Comparison of ENCODE assay signal across 17 cellular contexts in genomic region chr17:49756805-49757496, GRCh38. TPM values are rescaled to one million over a fixed set of nuclear protein-coding genes. Genes with fewer than 3 reads are reported as not detected.
DNase-seq lines count a peak whose midpoint lies in the region; ATAC-seq lines count a peak whose summit lies in the region.
"Had no signal": no experiment of that assay in that cellular context is flagged by ENCODE, and none has a peak within 500 bp of the region (broad histone marks: within the 10 kb centered on the region; RNA-seq: fewer than 3 reads in every experiment).

No MANE protein-coding gene starts in this region.

- no peaks in the 10 kb centered on the region for H3K9me3 Mint-ChIP-seq in CD4-positive, CD25-positive, alpha-beta regulatory T cell
- no peaks in the 10 kb centered on the region for H3K9me3 Mint-ChIP-seq in activated naive CD8-positive, alpha-beta T cell (ENCODE audit: low read depth)
- H3K9me3 Mint-ChIP-seq in naive thymus-derived CD8-positive, alpha-beta T cell = no peaks in the 10 kb centered on the region
- H3K9me3 Mint-ChIP-seq: IgD-negative memory B cell had no signal

- H3K9ac ChIP-seq in BLaER1 = peak overlapping the region; percentile 13; the same call in 1 of the 2 replicates

- H3K4me1 ChIP-seq in BLaER1 = peaks cover 89% of the 10 kb centered on the region
- H3K4me1 ChIP-seq in CD4-positive, CD25-positive, alpha-beta regulatory T cell (ENCODE audit: control insufficient read depth, insufficient read depth, low read length, poor library complexity, severe bottlenecking) = peaks cover 94% of the 10 kb centered on the region

- peak overlapping the region; percentile 73 to 90 (median 88) for H3K27ac Mint-ChIP-seq in CD4-positive, CD25-positive, alpha-beta regulatory T cell
- peak overlapping the region; percentile 62 for H3K27ac Mint-ChIP-seq in activated naive CD8-positive, alpha-beta T cell
- peak overlapping the region; percentile 62 to 93 (median 85) for H3K27ac Mint-ChIP-seq in naive thymus-derived CD8-positive, alpha-beta T cell

- ATAC-seq in CD4-positive, CD25-positive, alpha-beta regulatory T cell (ENCODE audit: low read depth in 2 of 2) = no peak
- peak; percentile 46 to 78 for ATAC-seq in naive thymus-derived CD8-positive, alpha-beta T cell
- ATAC-seq in GM21529 (IDR thresholded peaks at IDR 0.05; ENCODE audit: unreplicated experiment) (no peak), esophagus mucosa (no peak)

- H3K27me3 Mint-ChIP-seq in CD4-positive, CD25-positive, alpha-beta regulatory T cell = no peaks in the 10 kb centered on the region
- H3K27me3 Mint-ChIP-seq in activated naive CD8-positive, alpha-beta T cell = no peaks in the 10 kb centered on the region
- H3K27me3 Mint-ChIP-seq in naive thymus-derived CD8-positive, alpha-beta T cell = no peaks in the 10 kb centered on the region
- H3K27me3 Mint-ChIP-seq: IgD-negative memory B cell had no signal

- peak overlapping the region; percentile 83 for H3K4me2 ChIP-seq in BLaER1

- no peak overlapping the region for H3K4me3 ChIP-seq in BLaER1
- peak overlapping the region; percentile 15 for H3K4me3 ChIP-seq in CD4-positive, CD25-positive, alpha-beta regulatory T cell (ENCODE audit: low read depth, low read length)
- H3K4me3 ChIP-seq: thyroid gland had no signal

- peaks cover 53% of the 10 kb centered on the region for H4K20me1 ChIP-seq in BLaER1

- POLR2A ChIA-PET in naive thymus-derived CD8-positive, alpha-beta T cell (lab: Charles Lee) = interaction anchor here (2.4 to 9.9 kb wide), 5 partner anchors 7 to 49 kb away, joined by 7 to 277 read pairs (median 16); partner anchors contain the start of genes FAM117A, KAT7 and SLC35B1

- peaks cover 41 to 95% (median 79%) of the 10 kb centered on the region in 4 donors for H3K4me1 Mint-ChIP-seq in CD4-positive, CD25-positive, alpha-beta regulatory T cell
- H3K4me1 Mint-ChIP-seq in activated naive CD8-positive, alpha-beta T cell (ENCODE audit: low read depth) = peaks cover 87% of the 10 kb centered on the region
- H3K4me1 Mint-ChIP-seq in naive thymus-derived CD8-positive, alpha-beta T cell = peaks cover 39 to 94% (median 91%) of the 10 kb centered on the region in 4 donors

- H3K36me3 Mint-ChIP-seq in CD4-positive, CD25-positive, alpha-beta regulatory T cell = peaks cover 43% of the 10 kb centered on the region
- no peaks in the 10 kb centered on the region for H3K36me3 Mint-ChIP-seq in activated naive CD8-positive, alpha-beta T cell
- peaks cover 0 to 56% (median 8%) of the 10 kb centered on the region in 3 donors for H3K36me3 Mint-ChIP-seq in naive thymus-derived CD8-positive, alpha-beta T cell

- peak overlapping the region; percentile 41 for H3K27ac ChIP-seq in BLaER1
- H3K27ac ChIP-seq in CD4-positive, CD25-positive, alpha-beta regulatory T cell (ENCODE audit: insufficient read depth, low read length, poor library complexity, severe bottlenecking) = peak overlapping the region; percentile 57
- H3K27ac ChIP-seq: neutrophil, RWPE1 had no signal

- no peaks in the 10 kb centered on the region for H3K9me3 ChIP-seq in BLaER1
- no peaks in the 10 kb centered on the region for H3K9me3 ChIP-seq in CD4-positive, CD25-positive, alpha-beta regulatory T cell (ENCODE audit: control insufficient read depth in 2 of 2, low read length in 2 of 2)
- H3K9me3 ChIP-seq: neutrophil, thyroid gland had no signal

- peaks cover 40% of the 10 kb centered on the region for H3K36me3 ChIP-seq in BLaER1
- peaks cover 45% of the 10 kb centered on the region for H3K36me3 ChIP-seq in CD4-positive, CD25-positive, alpha-beta regulatory T cell (ENCODE audit: control insufficient read depth, insufficient read depth, low read length)

- no peaks in the 10 kb centered on the region for H3K27me3 ChIP-seq in BLaER1
- H3K27me3 ChIP-seq in CD4-positive, CD25-positive, alpha-beta regulatory T cell (ENCODE audit: control insufficient read depth, insufficient read depth, low read length) = no peaks in the 10 kb centered on the region
- H3K27me3 ChIP-seq: neutrophil, thyroid gland had no signal

- peak overlapping the region in 3 of 4 donors; percentile 21 to 82 (median 57) for H3K4me3 Mint-ChIP-seq in CD4-positive, CD25-positive, alpha-beta regulatory T cell
- H3K4me3 Mint-ChIP-seq in activated naive CD8-positive, alpha-beta T cell = no peak overlapping the region
- peak overlapping the region; percentile 12 to 70 (median 47) for H3K4me3 Mint-ChIP-seq in naive thymus-derived CD8-positive, alpha-beta T cell
- H3K4me3 Mint-ChIP-seq: IgD-negative memory B cell had no signal

- DNase-seq in CD4-positive, CD25-positive, alpha-beta regulatory T cell = no peak
- peak in 2 of 10 donors; percentile 26 for DNase-seq in naive thymus-derived CD8-positive, alpha-beta T cell
- DNase-seq in NCI-H526 treated with DMSO at 0.1 percent for 48 hours (lab: John Stamatoyannopoulos, UW) = no peak
- DNase-seq: activated CD4-positive, alpha-beta T cell treated with anti-CD3 and anti-CD28 coated beads for 48 hours; activated T-cell treated with anti-CD3 and anti-CD28 coated beads for 4 hours; anterior cingulate cortex; effector memory CD4-positive, alpha-beta T cell; NCI-H2029; NCI-H446; thyroid gland had no signal

RNA-seq across cellular contexts. Expression of gene FAM117A, which starts 7.0 kb away (rescaled TPM):
- total RNA-seq in CD4-positive, CD25-positive, alpha-beta regulatory T cell = 83.3 TPM
- 10 to 100 TPM; 49.0 to 67.4 (median 64.7) TPM for polyA plus RNA-seq in CD4-positive, CD25-positive, alpha-beta regulatory T cell
- 10 to 100 TPM; 84.5 to 90.8 TPM for total RNA-seq in naive thymus-derived CD8-positive, alpha-beta T cell
- polyA plus RNA-seq in naive thymus-derived CD8-positive, alpha-beta T cell = 10 to 100 TPM; 36.9 to 53.6 (median 46.7) TPM
- total RNA-seq in esophagus mucosa = 3.9 TPM

RNA-seq across cellular contexts. Expression of gene KAT7, which starts 31.5 kb away (rescaled TPM):
- 207 TPM for total RNA-seq in CD4-positive, CD25-positive, alpha-beta regulatory T cell
- polyA plus RNA-seq in CD4-positive, CD25-positive, alpha-beta regulatory T cell = 10 to 100 TPM; 37.0 to 49.6 (median 46.9) TPM
- 100 to 1,000 TPM; 120 TPM for total RNA-seq in naive thymus-derived CD8-positive, alpha-beta T cell
- 10 to 100 TPM; 34.4 to 51.1 (median 39.2) TPM for polyA plus RNA-seq in naive thymus-derived CD8-positive, alpha-beta T cell
- total RNA-seq in esophagus mucosa = 33.7 TPM

RNA-seq across cellular contexts. Expression of gene SLC35B1, which starts 49.2 kb away (rescaled TPM):
- total RNA-seq in CD4-positive, CD25-positive, alpha-beta regulatory T cell = 51.8 TPM
- polyA plus RNA-seq in CD4-positive, CD25-positive, alpha-beta regulatory T cell = 10 to 100 TPM; 28.2 to 38.8 (median 34.1) TPM
- 10 to 100 TPM; 38.8 to 39.7 TPM for total RNA-seq in naive thymus-derived CD8-positive, alpha-beta T cell
- 10 to 100 TPM; 20.3 to 27.4 (median 21.8) TPM for polyA plus RNA-seq in naive thymus-derived CD8-positive, alpha-beta T cell
- 37.2 TPM for total RNA-seq in esophagus mucosa

Comparison
In these comparisons a context has a peak if more than half of its experiments do, and no peak if none do; other contexts are left out.
1. ATAC-seq: peak in naive thymus-derived CD8-positive, alpha-beta T cell (2 of 2); none in CD4-positive, CD25-positive, alpha-beta regulatory T cell (0 of 2), GM21529 (single experiment) and esophagus mucosa (single experiment).
2. RNA of gene FAM117A, which starts 7.0 kb away (total RNA-seq): 84.5 to 90.8 TPM in naive thymus-derived CD8-positive, alpha-beta T cell and 83.3 TPM in CD4-positive, CD25-positive, alpha-beta regulatory T cell (single experiment); 3.9 TPM in esophagus mucosa (single experiment); every median in the first group is over 10 times any median in the second.
3. Peak in every context shown above with its lines, with median percentiles within 50 percentile points of each other: H3K27ac Mint-ChIP-seq.